Comparison of ENCODE assay signal across 7 cellular contexts in genomic region chr3:129015388-129016105, GRCh38. TPM values are rescaled to one million over a fixed set of nuclear protein-coding genes. Genes with fewer than 3 reads are reported as not detected.
A peak's percentile ranks its signal among the peaks of the same experiment; 100 is the strongest.
DNase-seq lines count a peak whose midpoint lies in the region; ATAC-seq and TF ChIP-seq lines count a peak whose summit lies in the region.

No MANE protein-coding gene starts in this region.

- H3F3A ChIP-seq in PC-9 (ENCODE audit: insufficient read depth, low read depth), result no peaks in the 10 kb centered on the region

- no peaks in the 10 kb centered on the region for H4K20me1 ChIP-seq in PC-9 (ENCODE audit: insufficient read depth)

- H3K36me3 ChIP-seq in PC-9 (ENCODE audit: low read depth) (no peaks in the 10 kb centered on the region), lung (ENCODE audit: control insufficient read depth in 2 of 2, insufficient read depth in 2 of 2, low read length in 2 of 2) (no peaks in the 10 kb centered on the region), tibial nerve (no peaks in the 10 kb centered on the region)

- no peaks in the 10 kb centered on the region for H3K9me3 ChIP-seq in PC-9 (ENCODE audit: insufficient read depth, low read depth)
- no peaks in the 10 kb centered on the region for H3K9me3 ChIP-seq in lung (ENCODE audit: control insufficient read depth in 2 of 2, insufficient read depth in 1 of 2, low read length in 1 of 2)
- H3K9me3 ChIP-seq in tibial nerve, result no peaks in the 10 kb centered on the region

- no peak for TF ChIP-seq CTCF in PC-9 (conservative IDR thresholded peaks at IDR 0.05)
- no peak for TF ChIP-seq CTCF in lung (IDR thresholded peaks at IDR 0.05; ENCODE audit: control extremely low read depth, extremely low read depth)
- TF ChIP-seq CTCF in tibial nerve (IDR thresholded peaks at IDR 0.05), result no peak
- TF ChIP-seq CTCF in HFFc6 (IDR thresholded peaks at IDR 0.05), result no peak

- CTCF ChIA-PET in PC-9 (lab: Charles Lee), result interaction anchor here (0.5 to 2.1 kb wide), 8 partner anchors 11 to 335 kb away, joined by 3 to 33 read pairs (median 9); partner anchors contain the start of gene CFAP92

- ATAC-seq in lung (ENCODE audit: insufficient read depth, low FRiP score) (peak; percentile 54), left colon (no peak), GM21423 (IDR thresholded peaks at IDR 0.05; ENCODE audit: unreplicated experiment) (no peak)

- no peaks in the 10 kb centered on the region for H3K9me2 ChIP-seq in PC-9 (ENCODE audit: insufficient read depth)

- peaks cover 37% of the 10 kb centered on the region for H3K27me3 Mint-ChIP-seq in HFFc6 (ENCODE audit: insufficient read depth)

- WGBS in lung, 2 donors, result 26 to 42% methylated on average over 19 of the region's 19 CpGs
- WGBS in tibial nerve, 2 donors, result 57 to 68% methylated on average over 19 of the region's 19 CpGs

- H3K4me1 Mint-ChIP-seq in HFFc6 (ENCODE audit: low read depth), result peaks cover 6% of the 10 kb centered on the region; the same call in 1 of the 2 replicates

- DNase-seq in PC-9 (no peak), lung (ENCODE audit: low spot score) (no peak), tibial nerve (ENCODE audit: low spot score in 2 of 2) (no peak), HFFc6 (no peak), left colon (no peak)
- DNase-seq in activated naive CD4-positive, alpha-beta T cell treated with Interleukin-2 at 50 U/mL for 16 hours, result peak; percentile 44

- no peak overlapping the region for H3K4me3 ChIP-seq in PC-9
- H3K4me3 ChIP-seq in lung, result no peak overlapping the region
- H3K4me3 ChIP-seq in tibial nerve, result no peak overlapping the region

- no TSS peak for BruUV-seq in PC-9 (replicated peaks; lab: Mats Ljungman, UMichigan)

- H3K4me1 ChIP-seq in PC-9 (replicated peaks; ENCODE audit: insufficient read depth), result peaks cover 16% of the 10 kb centered on the region
- H3K4me1 ChIP-seq in lung (ENCODE audit: control insufficient read depth in 2 of 2, insufficient read depth in 2 of 2, low read length in 2 of 2), result peaks cover 0 to 30% of the 10 kb centered on the region in 2 donors
- peaks cover 0 to 16% (median 7%) of the 10 kb centered on the region in 4 donors for H3K4me1 ChIP-seq in tibial nerve

- no peak for TF ChIP-seq POLR2A in tibial nerve (IDR thresholded peaks at IDR 0.05)

- peak overlapping the region; percentile 35; the same call in 1 of the 2 replicates for H3K4me2 ChIP-seq in PC-9

- H3K36me3 Mint-ChIP-seq in HFFc6 (ENCODE audit: low read depth), result no peaks in the 10 kb centered on the region

- intact Hi-C loops in PC-9 (cut with micrococcal nuclease; ENCODE audit: unreplicated experiment) (loop anchor here (2.0 kb wide), 1 partner anchor 45 kb away; no protein-coding TSS in a partner anchor), left colon (cut with DNase I, micrococcal nuclease) (no loop called here)

- H3K79me2 ChIP-seq in PC-9 (ENCODE audit: low read depth), result no peaks in the 10 kb centered on the region

- H3K9me3 Mint-ChIP-seq in HFFc6, result no peaks in the 10 kb centered on the region

- peak in 1 of 2 donors; percentile 21 for TF ChIP-seq EP300 in tibial nerve (IDR thresholded peaks at IDR 0.05)

- POLR2A ChIA-PET in PC-9 (lab: Charles Lee; ENCODE audit: unreplicated experiment), result interaction anchor here (0.5 to 0.9 kb wide), 4 partner anchors 21 to 106 kb away, joined by 3 to 13 read pairs (median 3); partner anchors contain the start of genes CFAP92 and RAB43

- H3K27ac ChIP-seq in PC-9 (0 out of 2 replicates have a peak overlapping the region, but pooled peaks have one; percentile 33), lung (ENCODE audit: low read depth in 1 of 2, low read length in 1 of 2) (peak overlapping the region; percentile 79 to 80), tibial nerve (peak overlapping the region in 3 of 4 donors; percentile 16 to 54 (median 17))

- H3K4me3 Mint-ChIP-seq in HFFc6, result no peak overlapping the region

- H3K27ac Mint-ChIP-seq in HFFc6, result no peak overlapping the region

- H2AFZ ChIP-seq in PC-9, result no peak overlapping the region

- H3K27me3 ChIP-seq in PC-9 (ENCODE audit: insufficient read depth, low read depth), result no peaks in the 10 kb centered on the region
- H3K27me3 ChIP-seq in lung (ENCODE audit: control insufficient read depth, insufficient read depth), result no peaks in the 10 kb centered on the region
- H3K27me3 ChIP-seq in tibial nerve, result no peaks in the 10 kb centered on the region

RNA-seq across cellular contexts. Expression of gene EFCC1, which starts 14.4 kb away (rescaled TPM):
- total RNA-seq in PC-9 (2021), result 0.24 and 0.43 TPM in 2 replicates
- total RNA-seq in lung, result 1 to 10 TPM; 5.2 to 7.4 TPM
- 10 to 100 TPM in 1 of 2 donors, 1 to 10 TPM in 1; 3.2 to 10.0 TPM for polyA plus RNA-seq in lung
- 1 to 10 TPM in 3 of 4 donors, under 1 TPM in 1; 0.22 to 2.1 (median 1.9) TPM for total RNA-seq in tibial nerve
- not detected for total RNA-seq in HFFc6 (2021; fragmentation: NEBNext Ultra II Directional; extraction: Animal tissue kit (Norgen Biotek cat#: 25700))
- 1 to 10 TPM; 1.7 to 3.7 TPM for total RNA-seq in left colon

RNA-seq across cellular contexts. Expression of gene CFAP92, which starts 21.7 kb away (rescaled TPM):
- total RNA-seq in PC-9 (2021) (4.3 and 4.8 TPM in 2 replicates), lung (1 to 10 TPM; 4.1 to 4.9 TPM), tibial nerve (under 1 TPM in 3 of 4 donors, not detected in 1; 0.22 to 0.78 (median 0.63) TPM), left colon (1 to 10 TPM; 2.1 to 2.9 TPM)
- 1 to 10 TPM; 1.2 to 1.3 TPM for polyA plus RNA-seq in lung
- total RNA-seq in HFFc6 (2021; fragmentation: NEBNext Ultra II Directional; extraction: Animal tissue kit (Norgen Biotek cat#: 25700)), result not detected

RNA-seq across cellular contexts. Expression of gene GP9, which starts 45.0 kb away (rescaled TPM):
- total RNA-seq in PC-9 (2021), result not detected in 2 replicates
- total RNA-seq in lung, result 1 to 10 TPM in 1 of 2 donors, under 1 TPM in 1; 0.40 to 3.0 TPM
- 1 to 10 TPM; 1.3 to 6.2 TPM for polyA plus RNA-seq in lung
- total RNA-seq in tibial nerve, result not detected
- total RNA-seq in HFFc6 (2021; fragmentation: NEBNext Ultra II Directional; extraction: Animal tissue kit (Norgen Biotek cat#: 25700)), result not detected
- total RNA-seq in left colon, result under 1 TPM; 0.39 to 0.55 TPM

Comparison
In these comparisons a context has a peak if more than half of its experiments do, and no peak if none do; other contexts are left out.
1. H3K27ac ChIP-seq: peak in every context shown above with its lines; median percentile 80 in lung; 33 in PC-9; 17 in tibial nerve.